Comparison of ENCODE assay signal across 8 cellular contexts in the genomic region with DNA sequence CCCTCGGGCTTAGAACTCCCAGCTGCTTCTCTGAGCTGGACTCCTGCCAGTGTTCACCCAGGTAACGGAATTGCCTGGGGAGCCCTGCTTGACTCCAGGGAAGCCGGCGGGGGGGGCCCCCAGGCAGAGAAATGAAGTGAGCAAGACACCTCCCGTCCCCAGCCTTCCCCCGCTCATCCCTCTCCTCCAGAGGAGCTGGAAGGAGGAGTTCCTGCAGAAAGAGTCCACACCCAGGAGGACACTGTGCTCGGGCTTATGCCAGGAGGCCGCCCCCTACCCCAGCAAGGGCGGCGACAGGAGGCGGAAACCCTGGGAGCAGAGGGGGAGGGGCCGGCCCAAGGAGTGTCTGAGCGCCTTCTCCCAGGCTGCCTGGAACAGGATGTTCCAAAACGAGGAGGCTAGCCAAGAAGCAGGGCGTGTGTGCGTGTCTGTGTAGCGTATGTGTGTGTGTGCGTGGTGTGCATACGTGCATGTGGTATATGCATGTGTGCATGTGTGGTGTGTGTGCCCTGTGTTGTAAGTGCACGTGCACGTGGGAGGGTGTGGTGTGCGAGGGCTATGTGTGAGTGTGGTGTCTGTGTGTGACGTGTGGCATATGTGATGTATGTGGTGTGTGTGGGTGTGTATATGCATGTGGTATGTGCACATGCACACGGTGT.
DNase-seq lines count a peak whose midpoint lies in the region; ATAC-seq and TF ChIP-seq lines count a peak whose summit lies in the region.

No MANE protein-coding gene starts in this region.

- H3K4me1 ChIP-seq in A673 (ENCODE audit: insufficient read depth, low read length, poor library complexity, severe bottlenecking) = no peaks in the 10 kb centered on the region

- TF ChIP-seq CTCF in A673 (conservative IDR thresholded peaks at IDR 0.05; ENCODE audit: low read depth, low read length) (no peak), choroid plexus epithelial cell (conservative IDR thresholded peaks at IDR 0.05; ENCODE audit: low read depth, low read length) (no peak), lower leg skin (IDR thresholded peaks at IDR 0.05) (no peak)

- H3K36me3 ChIP-seq in A673 (ENCODE audit: insufficient read depth, low read length, poor library complexity, severe bottlenecking) = no peaks in the 10 kb centered on the region

- no TSS peak for BruUV-seq in A673 (replicated peaks; lab: Mats Ljungman, UMichigan)

- 14 to 19% methylated on average over 22 to 23 of the region's 24 CpGs for WGBS in lower leg skin, 2 donors

- H3K9me3 ChIP-seq in A673 (ENCODE audit: low read depth, low read length, poor library complexity, severe bottlenecking) = no peaks in the 10 kb centered on the region

- no peaks in the 10 kb centered on the region for H3K27me3 ChIP-seq in A673 (replicated peaks; ENCODE audit: insufficient read depth, low read depth, low read length, poor library complexity)

- intact Hi-C loops in A673 (cut with micrococcal nuclease; ENCODE audit: unreplicated experiment) = no loop called here
- intact Hi-C loops in lower leg skin (cut with DNase I; ENCODE audit: low total_unique reads) = no loop called here

- DNase-seq in A673 (ENCODE audit: low spot score) (peak; percentile 67), LoVo (ENCODE audit: low spot score) (peak; percentile 41), choroid plexus epithelial cell (ENCODE audit: low read depth) (peak; percentile 90), lower leg skin (ENCODE audit: low spot score in 2 of 2) (peak; percentile 87 to 97), NCI-H774 (lab: John Stamatoyannopoulos, UW) (no peak), RKO (ENCODE audit: low spot score) (no peak)

- CTCF ChIA-PET in A673 (lab: Charles Lee) = no interaction called here

- H3K4me3 ChIP-seq in A673 (ENCODE audit: low read depth, low read length, poor library complexity, severe bottlenecking) (no peak overlapping the region), choroid plexus epithelial cell (ENCODE audit: low read depth, low read length) (peak overlapping the region; percentile 28), lower leg skin (ENCODE audit: low read depth, poor library complexity, severe bottlenecking) (no peak overlapping the region)

- TF ChIP-seq POLR2A in lower leg skin (IDR thresholded peaks at IDR 0.05) = no peak

- POLR2A ChIA-PET in A673 (lab: Charles Lee; ENCODE audit: low non-redundant PET) = no interaction called here

- no peak overlapping the region for H3K27ac ChIP-seq in A673 (ENCODE audit: low read depth, low read length, poor library complexity, severe bottlenecking)

- no peak for ATAC-seq in GM18909 (IDR thresholded peaks at IDR 0.05; ENCODE audit: poor library complexity, unreplicated experiment)
- ATAC-seq in HG02623 (IDR thresholded peaks at IDR 0.05; ENCODE audit: unreplicated experiment) = no peak

Comparison
In these comparisons a context has a peak if more than half of its experiments do, and no peak if none do; other contexts are left out.
1. DNase-seq: peak in A673 (single experiment), LoVo (single experiment), choroid plexus epithelial cell (single experiment) and lower leg skin (2 of 2); none in NCI-H774 (single experiment) and RKO (single experiment).